8 cellular contexts compared by ENCODE assay signal in the genomic region with DNA sequence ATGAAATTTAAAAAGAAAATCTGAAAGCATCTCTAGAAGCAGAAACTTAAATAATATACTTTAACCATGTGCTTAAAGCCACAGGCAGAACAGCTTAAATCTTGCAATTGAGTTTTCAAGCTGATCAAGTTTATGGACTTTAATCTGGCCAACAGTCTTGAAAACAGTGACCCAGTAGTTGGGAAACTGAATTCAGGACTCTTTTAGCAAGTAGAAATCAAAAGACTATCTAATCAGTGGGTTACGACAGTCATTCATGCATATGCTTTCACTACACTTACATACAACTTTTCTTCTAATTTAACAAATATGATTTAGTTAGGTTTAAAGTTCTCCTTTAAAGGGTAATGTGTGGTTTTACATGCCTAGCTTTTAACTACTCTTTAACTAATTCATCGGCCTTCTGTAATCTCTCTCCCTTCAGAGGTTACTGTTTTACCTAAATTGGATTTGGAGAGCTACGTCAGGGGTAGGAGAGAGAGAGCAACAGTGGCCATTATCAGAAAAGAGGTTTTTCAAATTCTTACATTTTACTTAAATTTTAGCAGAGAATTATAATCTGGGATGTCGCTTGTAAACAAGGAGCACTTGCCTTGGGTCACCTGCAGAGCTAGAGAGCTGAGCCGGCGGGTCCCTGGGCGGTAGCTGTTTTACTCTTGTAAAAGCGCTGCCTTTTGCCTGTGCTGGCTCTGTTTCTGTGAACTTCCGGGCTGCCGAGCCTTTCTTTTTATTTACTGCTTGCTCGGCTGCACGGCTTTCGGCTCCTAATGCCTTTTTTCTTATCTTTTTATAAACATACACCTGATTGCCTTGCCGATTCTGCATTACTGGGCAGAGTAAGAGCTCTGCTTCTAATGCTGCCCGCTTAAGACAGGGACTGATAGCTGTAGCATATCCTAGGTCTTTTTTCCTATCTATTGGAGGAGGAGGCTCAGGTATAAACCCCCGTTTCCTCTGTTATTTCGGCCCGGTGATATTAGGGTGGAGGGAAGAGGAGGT. TPM values are rescaled to one million over a fixed set of nuclear protein-coding genes. Genes with fewer than 3 reads are reported as not detected.
DNase-seq lines count a peak whose midpoint lies in the region; ATAC-seq and TF ChIP-seq lines count a peak whose summit lies in the region.

No MANE protein-coding gene starts in this region.

- H3K27ac ChIP-seq in MM.1S (ENCODE audit: low read length) (no peak overlapping the region), esophagus (ENCODE audit: low read depth in 2 of 2, low read length in 1 of 2) (peak overlapping the region; percentile 25 to 30), neural cell (ENCODE audit: low read length) (no peak overlapping the region)

- no peak for TF ChIP-seq EP300 in neural cell (conservative IDR thresholded peaks at IDR 0.05; ENCODE audit: poor library complexity, severe bottlenecking)

- H3K4me2 ChIP-seq in MM.1S (ENCODE audit: low read depth, low read length) (peak overlapping the region; percentile 72), neural cell (ENCODE audit: low read length) (no peak overlapping the region)

- H3K4me1 ChIP-seq in MM.1S (ENCODE audit: low read length) (0 out of 2 replicates have a peak, but pooled peaks cover 4% of the 10 kb centered on the region), esophagus (ENCODE audit: control insufficient read depth in 2 of 2, insufficient read depth in 2 of 2, low read length in 1 of 2) (peaks cover 0 to 2% of the 10 kb centered on the region in 2 donors)

- WGBS in esophagus, 2 donors = 5 to 8% methylated on average over 18 of the region's 18 CpGs

- H3K4me3 ChIP-seq in MM.1S (ENCODE audit: low read length) (peak overlapping the region; percentile 60), esophagus (ENCODE audit: low read depth in 1 of 2, low read length in 2 of 2) (peak overlapping the region; percentile 20 to 54), neural cell (ENCODE audit: low read length) (peak overlapping the region; percentile 54)

- H3K36me3 ChIP-seq in MM.1S (replicated peaks; ENCODE audit: insufficient read depth, low read length) (no peaks in the 10 kb centered on the region), esophagus (ENCODE audit: control insufficient read depth in 2 of 2, insufficient read depth in 2 of 2, low read length in 1 of 2) (no peaks in the 10 kb centered on the region), neural cell (ENCODE audit: insufficient read depth, low read length) (no peaks in the 10 kb centered on the region)

- no peak for TF ChIP-seq RAD21 in neural cell (conservative IDR thresholded peaks at IDR 0.05)

- H3K9me3 ChIP-seq in MM.1S (replicated peaks; ENCODE audit: insufficient read depth, low read length) (no peaks in the 10 kb centered on the region), esophagus (ENCODE audit: control insufficient read depth in 2 of 2, insufficient read depth in 1 of 2, low read depth in 1 of 2, low read length in 1 of 2) (no peaks in the 10 kb centered on the region), neural cell (ENCODE audit: low read length) (no peaks in the 10 kb centered on the region)

- H3F3A ChIP-seq in MM.1S (ENCODE audit: insufficient read depth, low read length) = no peaks in the 10 kb centered on the region
- no peaks in the 10 kb centered on the region for H3F3A ChIP-seq in neural cell (ENCODE audit: insufficient read depth, low read length, poor library complexity, severe bottlenecking)

- TF ChIP-seq CTCF in MM.1S (IDR thresholded peaks at IDR 0.05; ENCODE audit: low read length) (no peak), neural cell (IDR thresholded peaks at IDR 0.05; ENCODE audit: poor library complexity, severe bottlenecking) (no peak)

- ATAC-seq in GM21717 (IDR thresholded peaks at IDR 0.05; ENCODE audit: unreplicated experiment) = peak; percentile 80

- H4K20me1 ChIP-seq in MM.1S (ENCODE audit: insufficient read depth, low read length) = no peaks in the 10 kb centered on the region
- H4K20me1 ChIP-seq in neural cell (ENCODE audit: insufficient read depth) = no peaks in the 10 kb centered on the region

- H3K79me2 ChIP-seq in MM.1S (ENCODE audit: low read length) (no peaks in the 10 kb centered on the region), neural cell (replicated peaks; ENCODE audit: insufficient read depth, low read length) (no peaks in the 10 kb centered on the region)

- no peaks in the 10 kb centered on the region for H3K9me2 ChIP-seq in MM.1S (replicated peaks; ENCODE audit: insufficient read depth, low read length)
- H3K9me2 ChIP-seq in neural cell (ENCODE audit: insufficient read depth, low read length) = no peaks in the 10 kb centered on the region

- peak overlapping the region; percentile 99 for H2AFZ ChIP-seq in MM.1S (ENCODE audit: low read length)
- H2AFZ ChIP-seq in neural cell (ENCODE audit: low read depth, low read length) = no peak overlapping the region

- H3K27me3 ChIP-seq in MM.1S (replicated peaks; ENCODE audit: insufficient read depth, low read length) = no peaks in the 10 kb centered on the region
- no peaks in the 10 kb centered on the region for H3K27me3 ChIP-seq in esophagus (ENCODE audit: control insufficient read depth in 1 of 2, insufficient read depth in 2 of 2, low read length in 2 of 2)
- H3K27me3 ChIP-seq in neural cell (ENCODE audit: insufficient read depth, low read depth, low read length) = no peaks in the 10 kb centered on the region

- peak; percentile 74 for DNase-seq in ELF-1 (ENCODE audit: low read depth, low spot score)
- peak; percentile 54 for DNase-seq in MM.1S
- DNase-seq in activated CD8-positive, alpha-beta memory T cell treated with anti-CD3 and anti-CD28 coated beads for 48 hours (ENCODE audit: low read depth in 2 of 3, low spot score in 2 of 3) = peak; percentile 12 to 19 (median 18)
- DNase-seq in superior temporal gyrus (ENCODE audit: extremely low spot score) = peak; percentile 11
- DNase-seq in NCI-H1436 treated with DMSO at 0.1 percent for 48 hours (lab: John Stamatoyannopoulos, UW) = no peak

- H3K9ac ChIP-seq in MM.1S (ENCODE audit: low read length) (peak overlapping the region; percentile 31; the same call in 1 of the 2 replicates), neural cell (ENCODE audit: low read length) (peak overlapping the region; percentile 22)

TF ChIP-seq in neural cell, 6 proteins besides CTCF, POLR2A, EP300 and RAD21:
- no peak for TF ChIP-seq TAF1 (IDR thresholded peaks at IDR 0.05; ENCODE audit: low read depth)
- TF ChIP-seq, protein P1, sequence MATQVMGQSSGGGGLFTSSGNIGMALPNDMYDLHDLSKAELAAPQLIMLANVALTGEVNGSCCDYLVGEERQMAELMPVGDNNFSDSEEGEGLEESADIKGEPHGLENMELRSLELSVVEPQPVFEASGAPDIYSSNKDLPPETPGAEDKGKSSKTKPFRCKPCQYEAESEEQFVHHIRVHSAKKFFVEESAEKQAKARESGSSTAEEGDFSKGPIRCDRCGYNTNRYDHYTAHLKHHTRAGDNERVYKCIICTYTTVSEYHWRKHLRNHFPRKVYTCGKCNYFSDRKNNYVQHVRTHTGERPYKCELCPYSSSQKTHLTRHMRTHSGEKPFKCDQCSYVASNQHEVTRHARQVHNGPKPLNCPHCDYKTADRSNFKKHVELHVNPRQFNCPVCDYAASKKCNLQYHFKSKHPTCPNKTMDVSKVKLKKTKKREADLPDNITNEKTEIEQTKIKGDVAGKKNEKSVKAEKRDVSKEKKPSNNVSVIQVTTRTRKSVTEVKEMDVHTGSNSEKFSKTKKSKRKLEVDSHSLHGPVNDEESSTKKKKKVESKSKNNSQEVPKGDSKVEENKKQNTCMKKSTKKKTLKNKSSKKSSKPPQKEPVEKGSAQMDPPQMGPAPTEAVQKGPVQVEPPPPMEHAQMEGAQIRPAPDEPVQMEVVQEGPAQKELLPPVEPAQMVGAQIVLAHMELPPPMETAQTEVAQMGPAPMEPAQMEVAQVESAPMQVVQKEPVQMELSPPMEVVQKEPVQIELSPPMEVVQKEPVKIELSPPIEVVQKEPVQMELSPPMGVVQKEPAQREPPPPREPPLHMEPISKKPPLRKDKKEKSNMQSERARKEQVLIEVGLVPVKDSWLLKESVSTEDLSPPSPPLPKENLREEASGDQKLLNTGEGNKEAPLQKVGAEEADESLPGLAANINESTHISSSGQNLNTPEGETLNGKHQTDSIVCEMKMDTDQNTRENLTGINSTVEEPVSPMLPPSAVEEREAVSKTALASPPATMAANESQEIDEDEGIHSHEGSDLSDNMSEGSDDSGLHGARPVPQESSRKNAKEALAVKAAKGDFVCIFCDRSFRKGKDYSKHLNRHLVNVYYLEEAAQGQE (IDR thresholded peaks at IDR 0.05; ENCODE audit: borderline replicate concordance) = no peak
- no peak for TF ChIP-seq EZH2 (IDR thresholded peaks at IDR 0.05; ENCODE audit: borderline replicate concordance, insufficient read depth, low read length, poor library complexity, severe bottlenecking)
- no peak for TF ChIP-seq POLR2AphosphoS5 (IDR thresholded peaks at IDR 0.05)
- no peak for TF ChIP-seq SMC3 (conservative IDR thresholded peaks at IDR 0.05; ENCODE audit: poor library complexity)
- TF ChIP-seq MXI1 (conservative IDR thresholded peaks at IDR 0.05; ENCODE audit: poor library complexity, severe bottlenecking) = no peak

RNA-seq across cellular contexts. Expression of a gene that starts 17.4 kb away (rescaled TPM):
- polyA plus RNA-seq in esophagus (10 to 100 TPM in 1 of 2 donors, 1 to 10 TPM in 1; 6.3 to 28.7 TPM), neural cell (0.20 TPM in 1 of 2 replicates, not detected in the other)
- polyA minus RNA-seq in neural cell = 0.58 TPM in 1 of 2 replicates, not detected in the other

RNA-seq across cellular contexts. Expression of a gene that starts 28.8 kb away (rescaled TPM):
- polyA plus RNA-seq in esophagus (10 to 100 TPM in 1 of 2 donors, 1 to 10 TPM in 1; 6.8 to 14.7 TPM), neural cell (140 and 227 TPM in 2 replicates)
- 51.9 and 101 TPM in 2 replicates for polyA minus RNA-seq in neural cell

Comparison
In these comparisons a context has a peak if more than half of its experiments do, and no peak if none do; other contexts are left out.
1. H3K27ac ChIP-seq: peak in esophagus (2 of 2); none in MM.1S (single experiment) and neural cell (single experiment).
2. Peak in every context shown above with its lines, with median percentiles within 50 percentile points of each other: H3K4me3 ChIP-seq.